Comparison of ENCODE assay signal across 19 cellular contexts in genomic region chr3:122389892-122390291, GRCh38.
"Had no signal": no experiment of that assay in that cellular context is flagged by ENCODE, and none has a peak within 500 bp of the region (broad histone marks: within the 10 kb centered on the region; RNA-seq: fewer than 3 reads in every experiment).

No MANE protein-coding gene starts in this region.

- H3K9me3 ChIP-seq: colonic mucosa, left lung, neutrophil, psoas muscle, sigmoid colon, stomach had no signal

- H3K27me3 Mint-ChIP-seq: naive B cell had no signal

- H3K9me3 Mint-ChIP-seq: naive B cell had no signal

- H3K27ac Mint-ChIP-seq: naive B cell had no signal

- H3K27ac ChIP-seq: colonic mucosa, foreskin keratinocyte, left lung, neutrophil, psoas muscle, skin epidermis had no signal

- H3K27me3 ChIP-seq: colonic mucosa, foreskin keratinocyte, left lung, neutrophil, sigmoid colon, stomach had no signal

- H3K4me1 ChIP-seq: colonic mucosa had no signal

- DNase-seq: colonic mucosa; dermis blood vessel endothelial cell; foreskin keratinocyte; hippocampal formation; islet precursor cell; left lung; mesendoderm; naive B cell; psoas muscle; retina; sigmoid colon; stimulated activated CD4-positive, alpha-beta T cell treated with anti-CD3 and anti-CD28 coated beads, Interleukin-2, amount 100 ng/mL, for 24 hours; stimulated activated CD4-positive, alpha-beta T cell treated with anti-CD3 and anti-CD28 coated beads, Interleukin-4, amount 100 ng/mL, for 4 hours; stimulated activated naive CD4-positive, alpha-beta T cell; stomach; substantia nigra; trophoblast cell had no signal

- H3K4me3 ChIP-seq: colonic mucosa, left lung, psoas muscle, sigmoid colon, skin epidermis, stomach had no signal

- H3K4me3 Mint-ChIP-seq: naive B cell had no signal

- H3K36me3 Mint-ChIP-seq: naive B cell had no signal

- H3K36me3 ChIP-seq: colonic mucosa, left lung had no signal

- ATAC-seq: foreskin keratinocyte, left lung, psoas muscle had no signal
